ENCODE assay signal across 14 cellular contexts in the genomic region with DNA sequence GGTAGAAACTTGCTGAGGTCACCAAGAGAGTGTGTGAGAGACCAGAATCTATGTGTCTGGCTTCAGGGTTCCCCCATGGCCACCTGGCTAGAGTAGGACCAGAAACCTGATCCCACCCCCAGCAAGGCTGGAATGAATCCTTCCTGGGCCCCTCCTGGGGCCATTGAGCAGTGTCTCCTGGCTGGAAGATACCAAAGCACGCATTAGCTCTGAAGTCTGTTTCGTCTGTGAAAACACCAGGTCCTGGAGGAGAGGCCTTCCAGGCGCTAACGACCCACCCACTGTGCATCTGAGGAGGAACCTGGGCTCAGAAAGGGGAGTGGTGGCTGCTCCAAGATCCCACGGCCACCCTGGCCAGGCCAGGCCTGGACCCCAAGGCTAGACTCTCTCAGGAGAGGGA. TPM values are rescaled to one million over a fixed set of nuclear protein-coding genes. Genes with fewer than 3 reads are reported as not detected.
DNase-seq lines count a peak whose midpoint lies in the region; ATAC-seq and TF ChIP-seq lines count a peak whose summit lies in the region.
"Had no signal": no experiment of that assay in that cellular context is flagged by ENCODE, and none has a peak within 500 bp of the region (broad histone marks: within the 10 kb centered on the region; RNA-seq: fewer than 3 reads in every experiment).

No MANE protein-coding gene starts in this region.

- no peak for ATAC-seq in foreskin keratinocyte
- no peak for ATAC-seq in left colon
- ATAC-seq: body of pancreas had no signal

- H3K4me1 ChIP-seq in HEK293 (ENCODE audit: control insufficient read depth, insufficient read depth, low read length) (no peaks in the 10 kb centered on the region), foreskin keratinocyte (peaks cover 38% of the 10 kb centered on the region), smooth muscle cell (ENCODE audit: low read depth) (peaks cover 34% of the 10 kb centered on the region), Caco-2 (peaks cover 45% of the 10 kb centered on the region)

- no peaks in the 10 kb centered on the region for H4K20me1 ChIP-seq in smooth muscle cell (ENCODE audit: low read depth)

- intact Hi-C loops in Caco-2 (cut with micrococcal nuclease; ENCODE audit: unreplicated experiment): loop anchor here (2.0 kb wide), 1 partner anchor 33 kb away; no protein-coding TSS in a partner anchor
- intact Hi-C loops in left colon (cut with DNase I, micrococcal nuclease): no loop called here

- CTCF ChIA-PET in HEK293 (lab: Yijun Ruan, JAX): interaction anchor here (1.2 kb wide), 1 partner anchor 14 kb away, joined by 3 read pairs; no protein-coding TSS in a partner anchor
- CTCF ChIA-PET in Caco-2 (lab: Charles Lee): no interaction called here

- no peak overlapping the region for H3K9ac ChIP-seq in smooth muscle cell (ENCODE audit: low read depth)

- no peak overlapping the region for H3K4me3 Mint-ChIP-seq in Caco-2 (ENCODE audit: unreplicated experiment)

- peak; percentile 72 for DNase-seq in RPMI8226
- no peak for DNase-seq in foreskin keratinocyte
- no peak for DNase-seq in smooth muscle cell (lab: John Stamatoyannopoulos, UW; ENCODE audit: unreplicated experiment)
- no peak for DNase-seq in GM20000 (ENCODE audit: low spot score)
- DNase-seq in Caco-2: no peak
- DNase-seq in left colon: no peak
- DNase-seq: activated CD4-positive, alpha-beta T cell treated with anti-CD3 and anti-CD28 coated beads for 1 hour; GOT3; stimulated activated CD4-positive, alpha-beta T cell treated with anti-CD3 and anti-CD28 coated beads, Interleukin-1b, Interleukin-23, amount 100 ng/mL, for 48 hours had no signal

- peaks cover 7% of the 10 kb centered on the region for H3F3A ChIP-seq in smooth muscle cell (ENCODE audit: low read depth)

- no peaks in the 10 kb centered on the region for H3K79me2 ChIP-seq in smooth muscle cell (ENCODE audit: low read depth)

- no peak overlapping the region for H2AFZ ChIP-seq in smooth muscle cell (ENCODE audit: low read depth)

- H3K4me2 ChIP-seq in smooth muscle cell: peak overlapping the region; percentile 80

- H3K27me3 ChIP-seq in foreskin keratinocyte (no peaks in the 10 kb centered on the region), smooth muscle cell (ENCODE audit: low read depth) (no peaks in the 10 kb centered on the region), Caco-2 (replicated peaks; ENCODE audit: control insufficient read depth, insufficient read depth, low read length) (no peaks in the 10 kb centered on the region)
- H3K27me3 ChIP-seq: body of pancreas, pancreas, SJCRH30 had no signal

- no peaks in the 10 kb centered on the region for H3K27me3 Mint-ChIP-seq in Caco-2 (ENCODE audit: insufficient read depth, unreplicated experiment)

- H3K27ac Mint-ChIP-seq in Caco-2 (ENCODE audit: unreplicated experiment): no peak overlapping the region

- peaks cover 42% of the 10 kb centered on the region for H3K4me1 Mint-ChIP-seq in Caco-2 (ENCODE audit: low read depth, unreplicated experiment)

- H3K27ac ChIP-seq in HEK293 (ENCODE audit: extremely low read depth, low read depth, low read length) (no peak overlapping the region), foreskin keratinocyte (peak overlapping the region; percentile 63), smooth muscle cell (ENCODE audit: low read depth) (peak overlapping the region; percentile 85)
- H3K27ac ChIP-seq: body of pancreas, pancreas, SJCRH30 had no signal

- H3K4me3 ChIP-seq in HEK293 (ENCODE audit: low read depth, low read length): no peak overlapping the region
- no peak overlapping the region for H3K4me3 ChIP-seq in smooth muscle cell
- H3K4me3 ChIP-seq in Caco-2 (ENCODE audit: low read depth, low read length): no peak overlapping the region
- H3K4me3 ChIP-seq: body of pancreas, pancreas, SJCRH30 had no signal

- POLR2A ChIA-PET in HEK293 (lab: Yijun Ruan, JAX) (no interaction called here), Caco-2 (lab: Charles Lee) (no interaction called here)

- no peak for TF ChIP-seq CTCF in HEK293 (tag by site-specific recombination; IDR thresholded peaks at IDR 0.05)
- no peak for TF ChIP-seq CTCF in foreskin keratinocyte (conservative IDR thresholded peaks at IDR 0.05)
- TF ChIP-seq CTCF in smooth muscle cell (IDR thresholded peaks at IDR 0.05; ENCODE audit: borderline replicate concordance, insufficient read depth, poor library complexity, severe bottlenecking): no peak
- TF ChIP-seq CTCF in GM20000 (IDR thresholded peaks at IDR 0.05; ENCODE audit: extremely low read depth, missing control alignments): no peak
- TF ChIP-seq CTCF in Caco-2 (IDR thresholded peaks at IDR 0.05; ENCODE audit: insufficient read depth in 1 of 2, low read depth in 1 of 2, low read length in 1 of 2, severe bottlenecking in 1 of 2, unreplicated experiment in 1 of 2): no peak

- H3K9me3 ChIP-seq in HEK293 (ENCODE audit: control insufficient read depth, insufficient read depth, low read depth, low read length) (no peaks in the 10 kb centered on the region), smooth muscle cell (replicated peaks; ENCODE audit: low read depth) (no peaks in the 10 kb centered on the region), Caco-2 (no peaks in the 10 kb centered on the region)
- H3K9me3 ChIP-seq: body of pancreas, pancreas, SJCRH30 had no signal

- H3K36me3 Mint-ChIP-seq in Caco-2 (ENCODE audit: insufficient read depth, unreplicated experiment): no peaks in the 10 kb centered on the region

- 73% methylated on average over 5 of the region's 5 CpGs for WGBS in smooth muscle cell (ENCODE audit: low lambda C conversion rate)

- no peaks in the 10 kb centered on the region for H3K9me3 Mint-ChIP-seq in Caco-2 (ENCODE audit: unreplicated experiment)

- H3K36me3 ChIP-seq in HEK293 (ENCODE audit: control insufficient read depth in 2 of 2, insufficient read depth in 1 of 2, low read length in 2 of 2) (no peaks in the 10 kb centered on the region), smooth muscle cell (ENCODE audit: low read depth) (no peaks in the 10 kb centered on the region), Caco-2 (ENCODE audit: control insufficient read depth, insufficient read depth, low read length) (no peaks in the 10 kb centered on the region)
- H3K36me3 ChIP-seq: pancreas, SJCRH30 had no signal

- no TSS peak for BruUV-seq in Caco-2 (replicated peaks; lab: Mats Ljungman, UMichigan)

TF ChIP-seq in HEK293, 187 proteins besides CTCF, POLR2A, EP300 and RAD21 (continues in another document):
- TF ChIP-seq OVOL3 (tag by site-specific recombination; IDR thresholded peaks at IDR 0.05) (no peak), ZNF785 (tag by site-specific recombination; IDR thresholded peaks at IDR 0.05) (no peak), MYNN (tag by site-specific recombination; IDR thresholded peaks at IDR 0.05; ENCODE audit: borderline replicate concordance) (no peak), KLF9 (tag by site-specific recombination; IDR thresholded peaks at IDR 0.05; ENCODE audit: low read depth) (no peak), ZBTB48 (tag by site-specific recombination; IDR thresholded peaks at IDR 0.05) (no peak), GLIS1 (tag by site-specific recombination; IDR thresholded peaks at IDR 0.05) (peak; percentile 82), ZNF157 (tag by site-specific recombination; IDR thresholded peaks at IDR 0.05) (no peak), ZNF311 (tag by site-specific recombination; IDR thresholded peaks at IDR 0.05; ENCODE audit: borderline replicate concordance) (no peak), ZNF202 (tag by site-specific recombination; IDR thresholded peaks at IDR 0.05; ENCODE audit: borderline replicate concordance) (no peak), ZNF433 (tag by site-specific recombination; IDR thresholded peaks at IDR 0.05; ENCODE audit: low read depth) (no peak)
- TF ChIP-seq, protein P1, sequence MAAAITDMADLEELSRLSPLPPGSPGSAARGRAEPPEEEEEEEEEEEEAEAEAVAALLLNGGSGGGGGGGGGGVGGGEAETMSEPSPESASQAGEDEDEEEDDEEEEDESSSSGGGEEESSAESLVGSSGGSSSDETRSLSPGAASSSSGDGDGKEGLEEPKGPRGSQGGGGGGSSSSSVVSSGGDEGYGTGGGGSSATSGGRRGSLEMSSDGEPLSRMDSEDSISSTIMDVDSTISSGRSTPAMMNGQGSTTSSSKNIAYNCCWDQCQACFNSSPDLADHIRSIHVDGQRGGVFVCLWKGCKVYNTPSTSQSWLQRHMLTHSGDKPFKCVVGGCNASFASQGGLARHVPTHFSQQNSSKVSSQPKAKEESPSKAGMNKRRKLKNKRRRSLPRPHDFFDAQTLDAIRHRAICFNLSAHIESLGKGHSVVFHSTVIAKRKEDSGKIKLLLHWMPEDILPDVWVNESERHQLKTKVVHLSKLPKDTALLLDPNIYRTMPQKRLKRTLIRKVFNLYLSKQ (tag by site-specific recombination; IDR thresholded peaks at IDR 0.05; ENCODE audit: borderline replicate concordance): no peak
- TF ChIP-seq, protein P2, sequence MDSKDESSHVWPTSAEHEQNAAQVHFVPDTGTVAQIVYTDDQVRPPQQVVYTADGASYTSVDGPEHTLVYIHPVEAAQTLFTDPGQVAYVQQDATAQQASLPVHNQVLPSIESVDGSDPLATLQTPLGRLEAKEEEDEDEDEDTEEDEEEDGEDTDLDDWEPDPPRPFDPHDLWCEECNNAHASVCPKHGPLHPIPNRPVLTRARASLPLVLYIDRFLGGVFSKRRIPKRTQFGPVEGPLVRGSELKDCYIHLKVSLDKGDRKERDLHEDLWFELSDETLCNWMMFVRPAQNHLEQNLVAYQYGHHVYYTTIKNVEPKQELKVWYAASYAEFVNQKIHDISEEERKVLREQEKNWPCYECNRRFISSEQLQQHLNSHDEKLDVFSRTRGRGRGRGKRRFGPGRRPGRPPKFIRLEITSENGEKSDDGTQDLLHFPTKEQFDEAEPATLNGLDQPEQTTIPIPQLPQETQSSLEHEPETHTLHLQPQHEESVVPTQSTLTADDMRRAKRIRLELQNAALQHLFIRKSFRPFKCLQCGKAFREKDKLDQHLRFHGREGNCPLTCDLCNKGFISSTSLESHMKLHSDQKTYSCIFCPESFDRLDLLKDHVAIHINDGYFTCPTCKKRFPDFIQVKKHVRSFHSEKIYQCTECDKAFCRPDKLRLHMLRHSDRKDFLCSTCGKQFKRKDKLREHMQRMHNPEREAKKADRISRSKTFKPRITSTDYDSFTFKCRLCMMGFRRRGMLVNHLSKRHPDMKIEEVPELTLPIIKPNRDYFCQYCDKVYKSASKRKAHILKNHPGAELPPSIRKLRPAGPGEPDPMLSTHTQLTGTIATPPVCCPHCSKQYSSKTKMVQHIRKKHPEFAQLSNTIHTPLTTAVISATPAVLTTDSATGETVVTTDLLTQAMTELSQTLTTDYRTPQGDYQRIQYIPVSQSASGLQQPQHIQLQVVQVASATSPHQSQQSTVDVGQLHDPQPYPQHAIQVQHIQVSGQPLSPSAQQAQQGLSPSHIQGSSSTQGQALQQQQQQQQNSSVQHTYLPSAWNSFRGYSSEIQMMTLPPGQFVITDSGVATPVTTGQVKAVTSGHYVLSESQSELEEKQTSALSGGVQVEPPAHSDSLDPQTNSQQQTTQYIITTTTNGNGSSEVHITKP (tag by site-specific recombination; IDR thresholded peaks at IDR 0.05): peak; percentile 69

RNA-seq across cellular contexts. Expression of a gene that starts 15.5 kb away (rescaled TPM):
- 41.4 and 43.3 TPM in 2 replicates for total RNA-seq in foreskin keratinocyte
- 39.5 and 40.8 TPM in 2 replicates for polyA plus RNA-seq in foreskin keratinocyte
- 75.2 and 76.5 TPM in 2 replicates for total RNA-seq in smooth muscle cell
- 122 and 144 TPM in 2 replicates for polyA plus RNA-seq in smooth muscle cell
- total RNA-seq in Caco-2 (2022): 38.6 and 40.6 TPM in 2 replicates
- 10 to 100 TPM; 38.4 to 42.6 TPM for total RNA-seq in left colon
- polyA plus RNA-seq: CD14-positive monocyte had no signal
